ENCODE assay signal across 10 cellular contexts in genomic region chr3:64188810-64189560, GRCh38. TPM values are rescaled to one million over a fixed set of nuclear protein-coding genes. Genes with fewer than 3 reads are reported as not detected.
DNase-seq lines count a peak whose midpoint lies in the region; ATAC-seq, FAIRE-seq and TF ChIP-seq lines count a peak whose summit lies in the region.
"Had no signal": no experiment of that assay in that cellular context is flagged by ENCODE, and none has a peak within 500 bp of the region (broad histone marks: within the 10 kb centered on the region; RNA-seq: fewer than 3 reads in every experiment).

No MANE protein-coding gene starts in this region.

- 16% methylated on average over 7 of the region's 7 CpGs for WGBS in A549 (ENCODE audit: missing lambda C conversion rate)
- 33% methylated on average over 7 of the region's 7 CpGs for WGBS in esophagus muscularis mucosa

- H3K36me3 ChIP-seq in esophagus muscularis mucosa (no peaks in the 10 kb centered on the region), muscle layer of duodenum (ENCODE audit: control insufficient read depth in 1 of 2, insufficient read depth in 2 of 2, low read length in 2 of 2) (no peaks in the 10 kb centered on the region)

- CTCF ChIA-PET in A549 (lab: Yijun Ruan, JAX) = interaction anchor here (1.7 kb wide), 2 partner anchors 32 to 36 kb away, joined by 4 to 8 read pairs; partner anchors contain the start of gene PRICKLE2

- H3K4me3 ChIP-seq in A549 = no peak overlapping the region
- no peak overlapping the region for H3K4me3 ChIP-seq in esophagus muscularis mucosa
- no peak overlapping the region for H3K4me3 ChIP-seq in muscle layer of duodenum (ENCODE audit: low read depth in 1 of 2, low read length in 2 of 2)

- TF ChIP-seq EP300 in A549 (IDR thresholded peaks at IDR 0.05) (peak; percentile 63 to 75; a peak in 2 of 5 replicates), esophagus muscularis mucosa (IDR thresholded peaks at IDR 0.05) (no peak)

- H3K27ac ChIP-seq in A549 (peak overlapping the region; percentile 83 to 92), esophagus muscularis mucosa (replicated peaks in 1 of 4) (peak overlapping the region; percentile 77 to 87 (median 82)), muscle layer of duodenum (ENCODE audit: low read length) (peak overlapping the region; percentile 85)

- H3K4me2 ChIP-seq in A549 = peak overlapping the region; percentile 79

- H3K4me1 ChIP-seq in A549 = peaks cover 81% of the 10 kb centered on the region
- H3K4me1 ChIP-seq in esophagus muscularis mucosa = peaks cover 69 to 92% (median 90%) of the 10 kb centered on the region in 4 donors
- H3K4me1 ChIP-seq in muscle layer of duodenum (ENCODE audit: control insufficient read depth in 1 of 2, insufficient read depth in 2 of 2, low read length in 2 of 2) = peaks cover 0 to 67% of the 10 kb centered on the region in 2 donors

- H3K9me3 ChIP-seq in A549 = 0 out of 3 replicates have a peak, but pooled peaks cover 3% of the 10 kb centered on the region
- no peaks in the 10 kb centered on the region for H3K9me3 ChIP-seq in esophagus muscularis mucosa
- no peaks in the 10 kb centered on the region for H3K9me3 ChIP-seq in muscle layer of duodenum (ENCODE audit: control insufficient read depth in 1 of 2, low read length in 2 of 2)

- FAIRE-seq in A549 (lab: Jason Lieb, UNC) = peak; percentile 51

- TF ChIP-seq POLR2A in A549 (IDR thresholded peaks at IDR 0.05; ENCODE audit: low read length) = no peak
- no peak for TF ChIP-seq POLR2A in esophagus muscularis mucosa (IDR thresholded peaks at IDR 0.05; ENCODE audit: low read depth)

- intact Hi-C loops in esophagus muscularis mucosa (cut with DNase I) = loop anchor here (10.0 kb wide), 1 partner anchor 296 kb away; no protein-coding TSS in a partner anchor

- H3K27me3 ChIP-seq in esophagus muscularis mucosa = no peaks in the 10 kb centered on the region
- no peaks in the 10 kb centered on the region for H3K27me3 ChIP-seq in muscle layer of duodenum (ENCODE audit: low read depth, low read length)

- POLR2A ChIA-PET in A549 (lab: Yijun Ruan, JAX) = no interaction called here

- peak; percentile 6 to 35; a peak in 3 of 5 replicates for TF ChIP-seq RAD21 in A549 (conservative IDR thresholded peaks at IDR 0.05 in 1 of 2, IDR thresholded peaks at IDR 0.05 in 1 of 2)

- TF ChIP-seq CTCF in A549 (IDR thresholded peaks at IDR 0.05) = no peak
- TF ChIP-seq CTCF in esophagus muscularis mucosa (IDR thresholded peaks at IDR 0.05) = no peak

- DNase-seq in A549 (ENCODE audit: low read depth in 1 of 2, low spot score in 1 of 2) (peak; percentile 66 to 92), NCI-H2029 treated with DMSO at 0.1 percent for 48 hours (lab: John Stamatoyannopoulos, UW) (peak; percentile 32), esophagus muscularis mucosa (ENCODE audit: extremely low spot score) (peak; percentile 83)
- DNase-seq: activated CD4-positive, alpha-beta T cell treated with anti-CD3 and anti-CD28 coated beads for 4 hours; natural killer cell had no signal

- ATAC-seq in A549 (peak; percentile 65 to 80), GM21576 (IDR thresholded peaks at IDR 0.05; ENCODE audit: unreplicated experiment) (no peak), GM21360 (IDR thresholded peaks at IDR 0.05; ENCODE audit: unreplicated experiment) (no peak), GM21423 (IDR thresholded peaks at IDR 0.05; ENCODE audit: unreplicated experiment) (no peak)
- ATAC-seq in activated CD4-positive, CD25-positive, alpha-beta regulatory T cell treated with anti-CD3 and anti-CD28 coated beads, Interleukin-2, amount 50 U/mL, for 24 hours = no peak
- ATAC-seq: natural killer cell had no signal

TF ChIP-seq in A549, 52 proteins besides CTCF, POLR2A, EP300 and RAD21 (continues in another document):
- TF ChIP-seq CBX8 (IDR thresholded peaks at IDR 0.05) (no peak), USF2 (IDR thresholded peaks at IDR 0.05) (no peak), HEYL (CRISPR knock-in tag; IDR thresholded peaks at IDR 0.05) (no peak), PHF8 (IDR thresholded peaks at IDR 0.05; ENCODE audit: borderline replicate concordance, low read depth) (no peak), ZFP36 (IDR thresholded peaks at IDR 0.05; ENCODE audit: borderline replicate concordance, partially characterized antibody) (no peak), FOXS1 (CRISPR knock-in tag; IDR thresholded peaks at IDR 0.05) (no peak), NR3C1 (IDR thresholded peaks at IDR 0.05) (no peak), ZSCAN20 (CRISPR knock-in tag; IDR thresholded peaks at IDR 0.05) (no peak), CBX2 (IDR thresholded peaks at IDR 0.05; ENCODE audit: borderline replicate concordance, low read depth) (no peak), PBX3 (IDR thresholded peaks at IDR 0.05) (no peak), POLR2AphosphoS2 (conservative IDR thresholded peaks at IDR 0.05; ENCODE audit: low read length) (no peak), HES2 (IDR thresholded peaks at IDR 0.05) (no peak), MAZ (IDR thresholded peaks at IDR 0.05; ENCODE audit: borderline replicate concordance, low read depth, low read length) (no peak), KDM5A (IDR thresholded peaks at IDR 0.05) (no peak), MYC (IDR thresholded peaks at IDR 0.05; ENCODE audit: borderline replicate concordance, low read length) (no peak), ZNF302 (CRISPR knock-in tag; IDR thresholded peaks at IDR 0.05) (no peak), RFX5 (IDR thresholded peaks at IDR 0.05) (no peak), NPAS2 (CRISPR knock-in tag; IDR thresholded peaks at IDR 0.05; ENCODE audit: borderline replicate concordance) (no peak), CEBPB (IDR thresholded peaks at IDR 0.05) (peak; percentile 32 to 67; a peak in 3 of 4 replicates), HDAC2 (IDR thresholded peaks at IDR 0.05) (no peak), ESRRA (IDR thresholded peaks at IDR 0.05; ENCODE audit: borderline replicate concordance, low read length) (no peak), CHD2 (IDR thresholded peaks at IDR 0.05; ENCODE audit: low read length, partially characterized antibody) (no peak), EHF (CRISPR knock-in tag; IDR thresholded peaks at IDR 0.05) (no peak; the same call in 1 of the 2 replicates), TFCP2L1 (CRISPR knock-in tag; IDR thresholded peaks at IDR 0.05) (no peak), CHD4 (IDR thresholded peaks at IDR 0.05; ENCODE audit: borderline replicate concordance) (no peak), TP53 (CRISPR knock-in tag; IDR thresholded peaks at IDR 0.05) (no peak), JUN (IDR thresholded peaks at IDR 0.05) (peak in 1 of 2 experiments; percentile 76; a peak in 3 of 5 replicates), RCOR1 (IDR thresholded peaks at IDR 0.05; ENCODE audit: low read depth, low read length) (no peak), HMGXB4 (CRISPR knock-in tag; IDR thresholded peaks at IDR 0.05; ENCODE audit: borderline replicate concordance) (no peak), KDM1A (IDR thresholded peaks at IDR 0.05; ENCODE audit: low read depth) (no peak), NFE2L2 (conservative IDR thresholded peaks at IDR 0.05; ENCODE audit: low read length) (no peak), MAFK (IDR thresholded peaks at IDR 0.05; ENCODE audit: partially characterized antibody) (peak; percentile 32), RNF2 (IDR thresholded peaks at IDR 0.05; ENCODE audit: borderline replicate concordance, low read depth) (no peak), HOXA7 (CRISPR knock-in tag; IDR thresholded peaks at IDR 0.05) (no peak), SMC3 (IDR thresholded peaks at IDR 0.05) (peak; percentile 27; the same call in 1 of the 3 replicates)

RNA-seq across cellular contexts. Expression of gene PRICKLE2, which starts 36.3 kb away (rescaled TPM):
- polyA plus RNA-seq in A549 (2011; rRNA removed) (6.3 and 8.0 TPM in 2 replicates), A549 (2017; fragmentation: RNase III; extraction: RNeasy Plus Mini Kit Qiagen cat#74134 plus additional on column Dnase treatment) (4.9 to 6.2 TPM (median 5.3 TPM) in 3 replicates)
- 1.0 and 1.2 TPM in 2 replicates for polyA plus RNA-seq in A549 (2012; cell fraction: cytosol; rRNA removed)
- 4.5 and 4.8 TPM in 2 replicates for polyA plus RNA-seq in A549 (2012; cell fraction: nucleus; rRNA removed)
- 35.2 and 39.1 TPM in 2 replicates for polyA minus RNA-seq in A549 (2011; rRNA and poly(A)+ RNA removed)
- 10 to 100 TPM; 71.8 to 99.9 (median 84.4) TPM for total RNA-seq in esophagus muscularis mucosa

Comparison
In these comparisons a context has a peak if more than half of its experiments do, and no peak if none do; other contexts are left out.
1. ATAC-seq: peak in A549 (2 of 2); none in GM21576 (single experiment), GM21360 (single experiment), GM21423 (single experiment) and activated CD4-positive, CD25-positive, alpha-beta regulatory T cell treated with anti-CD3 and anti-CD28 coated beads, Interleukin-2, amount 50 U/mL, for 24 hours (0 of 2).
2. DNase-seq: peak in every context shown above with its lines; median percentile 83 in esophagus muscularis mucosa; 79 in A549; 32 in NCI-H2029 treated with DMSO at 0.1 percent for 48 hours.
3. Peak in every context shown above with its lines, with median percentiles within 50 percentile points of each other: H3K27ac ChIP-seq.